In the genomic region with DNA sequence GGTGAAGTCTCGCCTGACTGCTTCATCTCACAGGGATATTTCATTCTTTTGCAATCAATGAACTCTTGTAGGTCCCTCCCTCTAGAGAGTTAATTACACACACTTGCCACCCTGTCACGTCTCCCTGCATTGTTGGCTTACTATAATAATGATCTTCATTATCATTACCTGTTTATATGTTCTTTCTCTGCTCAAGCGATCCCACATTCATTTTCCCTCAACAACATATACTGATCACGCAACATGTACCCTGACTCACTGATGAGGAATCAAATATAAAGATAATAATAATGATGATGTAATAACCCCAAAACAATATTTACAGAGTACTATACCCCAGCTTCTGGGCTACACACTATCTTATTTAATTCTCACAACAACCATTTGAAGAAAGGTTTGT, we compare ENCODE assay signal across 2 cellular contexts.
TF ChIP-seq lines count a peak whose summit lies in the region.

No MANE protein-coding gene starts in this region.

TF ChIP-seq in IMR-90, 13 proteins besides CTCF, POLR2A, EP300 and RAD21 (continued from another document):
- no peak for TF ChIP-seq RFX5 (IDR thresholded peaks at IDR 0.05; ENCODE audit: low read depth, low read length)
- no peak for TF ChIP-seq NFE2L2 (IDR thresholded peaks at IDR 0.05; ENCODE audit: low read depth, low read length)
- TF ChIP-seq RCOR1 (IDR thresholded peaks at IDR 0.05; ENCODE audit: insufficient replicate concordance, low read length) = no peak
- no peak for TF ChIP-seq MXI1 (IDR thresholded peaks at IDR 0.05; ENCODE audit: borderline replicate concordance, low read depth, low read length)
- TF ChIP-seq BHLHE40 (IDR thresholded peaks at IDR 0.05; ENCODE audit: low read depth, low read length) = no peak
- no peak for TF ChIP-seq SMC3 (IDR thresholded peaks at IDR 0.05; ENCODE audit: low read depth, low read length)
- no peak for TF ChIP-seq MAFK (IDR thresholded peaks at IDR 0.05; ENCODE audit: low read depth, low read length)
- TF ChIP-seq, protein P1, sequence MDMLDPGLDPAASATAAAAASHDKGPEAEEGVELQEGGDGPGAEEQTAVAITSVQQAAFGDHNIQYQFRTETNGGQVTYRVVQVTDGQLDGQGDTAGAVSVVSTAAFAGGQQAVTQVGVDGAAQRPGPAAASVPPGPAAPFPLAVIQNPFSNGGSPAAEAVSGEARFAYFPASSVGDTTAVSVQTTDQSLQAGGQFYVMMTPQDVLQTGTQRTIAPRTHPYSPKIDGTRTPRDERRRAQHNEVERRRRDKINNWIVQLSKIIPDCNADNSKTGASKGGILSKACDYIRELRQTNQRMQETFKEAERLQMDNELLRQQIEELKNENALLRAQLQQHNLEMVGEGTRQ (IDR thresholded peaks at IDR 0.05; ENCODE audit: low read depth, low read length) = no peak
- no peak; the same call in 1 of the 2 replicates for TF ChIP-seq CEBPB (IDR thresholded peaks at IDR 0.05; ENCODE audit: low read depth, low read length)
- no peak for TF ChIP-seq CHD1 (IDR thresholded peaks at IDR 0.05; ENCODE audit: low read depth, low read length)
- no peak for TF ChIP-seq FOS (IDR thresholded peaks at IDR 0.05; ENCODE audit: low read depth, low read length)
- TF ChIP-seq, protein P2, sequence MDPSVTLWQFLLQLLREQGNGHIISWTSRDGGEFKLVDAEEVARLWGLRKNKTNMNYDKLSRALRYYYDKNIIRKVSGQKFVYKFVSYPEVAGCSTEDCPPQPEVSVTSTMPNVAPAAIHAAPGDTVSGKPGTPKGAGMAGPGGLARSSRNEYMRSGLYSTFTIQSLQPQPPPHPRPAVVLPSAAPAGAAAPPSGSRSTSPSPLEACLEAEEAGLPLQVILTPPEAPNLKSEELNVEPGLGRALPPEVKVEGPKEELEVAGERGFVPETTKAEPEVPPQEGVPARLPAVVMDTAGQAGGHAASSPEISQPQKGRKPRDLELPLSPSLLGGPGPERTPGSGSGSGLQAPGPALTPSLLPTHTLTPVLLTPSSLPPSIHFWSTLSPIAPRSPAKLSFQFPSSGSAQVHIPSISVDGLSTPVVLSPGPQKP (IDR thresholded peaks at IDR 0.05; ENCODE audit: borderline replicate concordance, low read depth, low read length) = no peak
TF ChIP-seq in IMR-90: peak in this region for 0.

TF ChIP-seq in K562, 482 proteins besides CTCF, POLR2A, EP300 and RAD21 (continued from another document):
- TF ChIP-seq, protein P3, sequence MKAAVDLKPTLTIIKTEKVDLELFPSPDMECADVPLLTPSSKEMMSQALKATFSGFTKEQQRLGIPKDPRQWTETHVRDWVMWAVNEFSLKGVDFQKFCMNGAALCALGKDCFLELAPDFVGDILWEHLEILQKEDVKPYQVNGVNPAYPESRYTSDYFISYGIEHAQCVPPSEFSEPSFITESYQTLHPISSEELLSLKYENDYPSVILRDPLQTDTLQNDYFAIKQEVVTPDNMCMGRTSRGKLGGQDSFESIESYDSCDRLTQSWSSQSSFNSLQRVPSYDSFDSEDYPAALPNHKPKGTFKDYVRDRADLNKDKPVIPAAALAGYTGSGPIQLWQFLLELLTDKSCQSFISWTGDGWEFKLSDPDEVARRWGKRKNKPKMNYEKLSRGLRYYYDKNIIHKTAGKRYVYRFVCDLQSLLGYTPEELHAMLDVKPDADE (conservative IDR thresholded peaks at IDR 0.05; ENCODE audit: control insufficient read depth, low read depth, low read length) = no peak
- TF ChIP-seq HIVEP1 (CRISPR knock-in tag; IDR thresholded peaks at IDR 0.05) = no peak
- no peak for TF ChIP-seq ETV1 (tag; conservative IDR thresholded peaks at IDR 0.05; ENCODE audit: low read depth)
- TF ChIP-seq RCOR1 (IDR thresholded peaks at IDR 0.05; ENCODE audit: borderline replicate concordance in 1 of 2, low read depth in 2 of 2, low read length in 2 of 2) = no peak
- TF ChIP-seq ZNF780A (CRISPR knock-in tag; IDR thresholded peaks at IDR 0.05) = no peak
- no peak for TF ChIP-seq CEBPG (CRISPR knock-in tag; IDR thresholded peaks at IDR 0.05)
- peak in 1 of 2 experiments; percentile 26; a peak in 1 of 4 replicates for TF ChIP-seq CEBPG (tag; conservative IDR thresholded peaks at IDR 0.05 in 1 of 2, IDR thresholded peaks at IDR 0.05 in 1 of 2)
- TF ChIP-seq, protein P4, sequence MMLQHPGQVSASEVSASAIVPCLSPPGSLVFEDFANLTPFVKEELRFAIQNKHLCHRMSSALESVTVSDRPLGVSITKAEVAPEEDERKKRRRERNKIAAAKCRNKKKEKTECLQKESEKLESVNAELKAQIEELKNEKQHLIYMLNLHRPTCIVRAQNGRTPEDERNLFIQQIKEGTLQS (IDR thresholded peaks at IDR 0.05) = peak; percentile 39; the same call in 1 of the 2 replicates
- TF ChIP-seq, protein P4 (CRISPR knock-in tag; conservative IDR thresholded peaks at IDR 0.05) = no peak
- no peak for TF ChIP-seq ZNF282 (CRISPR knock-in tag; IDR thresholded peaks at IDR 0.05)
- TF ChIP-seq FOS (IDR thresholded peaks at IDR 0.05; ENCODE audit: extremely low read depth, insufficient read length) = no peak
- TF ChIP-seq, protein P5, sequence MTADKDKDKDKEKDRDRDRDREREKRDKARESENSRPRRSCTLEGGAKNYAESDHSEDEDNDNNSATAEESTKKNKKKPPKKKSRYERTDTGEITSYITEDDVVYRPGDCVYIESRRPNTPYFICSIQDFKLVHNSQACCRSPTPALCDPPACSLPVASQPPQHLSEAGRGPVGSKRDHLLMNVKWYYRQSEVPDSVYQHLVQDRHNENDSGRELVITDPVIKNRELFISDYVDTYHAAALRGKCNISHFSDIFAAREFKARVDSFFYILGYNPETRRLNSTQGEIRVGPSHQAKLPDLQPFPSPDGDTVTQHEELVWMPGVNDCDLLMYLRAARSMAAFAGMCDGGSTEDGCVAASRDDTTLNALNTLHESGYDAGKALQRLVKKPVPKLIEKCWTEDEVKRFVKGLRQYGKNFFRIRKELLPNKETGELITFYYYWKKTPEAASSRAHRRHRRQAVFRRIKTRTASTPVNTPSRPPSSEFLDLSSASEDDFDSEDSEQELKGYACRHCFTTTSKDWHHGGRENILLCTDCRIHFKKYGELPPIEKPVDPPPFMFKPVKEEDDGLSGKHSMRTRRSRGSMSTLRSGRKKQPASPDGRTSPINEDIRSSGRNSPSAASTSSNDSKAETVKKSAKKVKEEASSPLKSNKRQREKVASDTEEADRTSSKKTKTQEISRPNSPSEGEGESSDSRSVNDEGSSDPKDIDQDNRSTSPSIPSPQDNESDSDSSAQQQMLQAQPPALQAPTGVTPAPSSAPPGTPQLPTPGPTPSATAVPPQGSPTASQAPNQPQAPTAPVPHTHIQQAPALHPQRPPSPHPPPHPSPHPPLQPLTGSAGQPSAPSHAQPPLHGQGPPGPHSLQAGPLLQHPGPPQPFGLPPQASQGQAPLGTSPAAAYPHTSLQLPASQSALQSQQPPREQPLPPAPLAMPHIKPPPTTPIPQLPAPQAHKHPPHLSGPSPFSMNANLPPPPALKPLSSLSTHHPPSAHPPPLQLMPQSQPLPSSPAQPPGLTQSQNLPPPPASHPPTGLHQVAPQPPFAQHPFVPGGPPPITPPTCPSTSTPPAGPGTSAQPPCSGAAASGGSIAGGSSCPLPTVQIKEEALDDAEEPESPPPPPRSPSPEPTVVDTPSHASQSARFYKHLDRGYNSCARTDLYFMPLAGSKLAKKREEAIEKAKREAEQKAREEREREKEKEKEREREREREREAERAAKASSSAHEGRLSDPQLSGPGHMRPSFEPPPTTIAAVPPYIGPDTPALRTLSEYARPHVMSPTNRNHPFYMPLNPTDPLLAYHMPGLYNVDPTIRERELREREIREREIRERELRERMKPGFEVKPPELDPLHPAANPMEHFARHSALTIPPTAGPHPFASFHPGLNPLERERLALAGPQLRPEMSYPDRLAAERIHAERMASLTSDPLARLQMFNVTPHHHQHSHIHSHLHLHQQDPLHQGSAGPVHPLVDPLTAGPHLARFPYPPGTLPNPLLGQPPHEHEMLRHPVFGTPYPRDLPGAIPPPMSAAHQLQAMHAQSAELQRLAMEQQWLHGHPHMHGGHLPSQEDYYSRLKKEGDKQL (CRISPR knock-in tag; IDR thresholded peaks at IDR 0.05; ENCODE audit: borderline replicate concordance) = no peak
- no peak for TF ChIP-seq ZNF121 (CRISPR knock-in tag; conservative IDR thresholded peaks at IDR 0.05)
